20 cellular contexts compared by ENCODE assay signal in genomic region chr11:45757672-45758071, GRCh38. TPM values are rescaled to one million over a fixed set of nuclear protein-coding genes. Genes with fewer than 3 reads are reported as not detected.
DNase-seq lines count a peak whose midpoint lies in the region; ATAC-seq, FAIRE-seq and TF ChIP-seq lines count a peak whose summit lies in the region.
"Had no signal": no experiment of that assay in that cellular context is flagged by ENCODE, and none has a peak within 500 bp of the region (broad histone marks: within the 10 kb centered on the region; RNA-seq: fewer than 3 reads in every experiment).

No MANE protein-coding gene starts in this region.

- TF ChIP-seq RAD21 in H1 (IDR thresholded peaks at IDR 0.05 in 1 of 2, conservative IDR thresholded peaks at IDR 0.05 in 1 of 2; ENCODE audit: low read depth in 2 of 2, low read length in 2 of 2) = no peak

- H4K8ac ChIP-seq in H1 (ENCODE audit: extremely low read depth, insufficient read depth, low read length) = no peak overlapping the region

- no peak overlapping the region for H3K4ac ChIP-seq in H1 (replicated peaks; ENCODE audit: insufficient read length, low read depth, low read length)

- DNase-seq in GM12891 (ENCODE audit: insufficient read length, low spot score) = no peak
- no peak for DNase-seq in H1 (ENCODE audit: low read depth in 1 of 2, low spot score in 2 of 2)
- DNase-seq in stimulated activated effector memory CD8-positive, alpha-beta T cell treated with anti-CD3 and anti-CD28 coated beads, Interleukin-12 subunit alpha, Interleukin-12 subunit beta, amount 100 ng/mL, for 72 hours (ENCODE audit: low spot score in 2 of 2) = no peak
- DNase-seq in aorta = no peak
- DNase-seq in left ventricle myocardium superior = no peak
- DNase-seq in frontal cortex (ENCODE audit: low spot score in 2 of 2) = no peak
- DNase-seq in DMS114 treated with DMSO at 0.1 percent for 48 hours (lab: John Stamatoyannopoulos, UW; ENCODE audit: unreplicated experiment) = no peak
- DNase-seq: CD4-positive, alpha-beta memory T cell; DMS79 treated with DMSO at 0.1 percent for 48 hours; GF-D8; KBM-7 had no signal

- H3K4me1 ChIP-seq in H1 (replicated peaks in 1 of 4; ENCODE audit: control insufficient read depth in 3 of 4, insufficient read depth in 4 of 4, low read length in 3 of 4) = peaks cover 0 to 6% (median under 1%) of the 10 kb centered on the region in 4 experiments; a peak in 5 of 7 replicates
- H3K4me1 ChIP-seq in aorta (ENCODE audit: control insufficient read depth in 1 of 2, insufficient read depth in 2 of 2, low read length in 2 of 2) = peaks cover 0 to 2% of the 10 kb centered on the region in 2 donors
- H3K4me1 ChIP-seq: A549, BLaER1 had no signal

- H2BK15ac ChIP-seq in H1 (ENCODE audit: low read length) = peak overlapping the region; percentile 31; the same call in 1 of the 2 replicates

- H3K14ac ChIP-seq in H1 (ENCODE audit: insufficient read length) = no peak overlapping the region

- FAIRE-seq in GM12891 (lab: Jason Lieb, UNC) (no peak), H1 (lab: Jason Lieb, UNC) (no peak), frontal cortex (lab: Jason Lieb, UNC) (no peak)
- FAIRE-seq: A549, GM19239, H54, HepG2 had no signal

- intact Hi-C loops in aorta (cut with DNase I) (loop anchor here in 1 of 2 donors (5.0 to 10.0 kb wide), 2 partner anchors 93 to 165 kb away; partner anchors contain the start of gene CHST1), left ventricle myocardium superior (cut with micrococcal nuclease) (no loop called here)

- TF ChIP-seq EP300 in H1 (IDR thresholded peaks at IDR 0.05; ENCODE audit: borderline replicate concordance in 1 of 2, low read depth in 2 of 2, low read length in 2 of 2) = no peak

- no peak for ATAC-seq in stimulated activated effector memory CD8-positive, alpha-beta T cell treated with anti-CD3 and anti-CD28 coated beads, Interleukin-12 subunit alpha, Interleukin-12 subunit beta, amount 100 ng/mL, for 72 hours
- peak; percentile 61 for ATAC-seq in aorta (ENCODE audit: low FRiP score)
- ATAC-seq in left ventricle myocardium superior = no peak
- ATAC-seq: A549, HCT116, HepG2 had no signal

- H3K27ac Mint-ChIP-seq in stimulated activated effector memory CD8-positive, alpha-beta T cell treated with anti-CD3 and anti-CD28 coated beads, Interleukin-12 subunit alpha, Interleukin-12 subunit beta, amount 100 ng/mL, for 72 hours = peak overlapping the region; percentile 64
- H3K27ac Mint-ChIP-seq: CD4-positive, alpha-beta memory T cell; IgD-negative memory B cell had no signal

- TF ChIP-seq CTCF in H1 (IDR thresholded peaks at IDR 0.05; ENCODE audit: control extremely low read depth in 1 of 3, insufficient read depth in 1 of 3, low read depth in 1 of 3, low read length in 3 of 3) = no peak

- no peaks in the 10 kb centered on the region for H3K79me2 ChIP-seq in H1 (ENCODE audit: control insufficient read depth in 1 of 2, insufficient read depth in 2 of 2, low read length in 2 of 2)

- POLR2A ChIA-PET in H1 (lab: Charles Lee; ENCODE audit: partially characterized antibody) = interaction anchor here (0.8 kb wide), 1 partner anchor 14 kb away, joined by 4 read pairs; no protein-coding TSS in a partner anchor

- H3K79me1 ChIP-seq in H1 (ENCODE audit: low read depth, low read length) = no peaks in the 10 kb centered on the region

- CTCF ChIA-PET in H1 (lab: Charles Lee; ENCODE audit: partially characterized antibody) = interaction anchor here (1.2 to 7.7 kb wide), 3 partner anchors 10 to 386 kb away, joined by 3 to 85 read pairs (median 4); no protein-coding TSS in a partner anchor

- 0 out of 2 replicates have a peak overlapping the region, but pooled peaks have one; percentile 10 for H2BK5ac ChIP-seq in H1 (ENCODE audit: low read depth, low read length)

- H3K23ac ChIP-seq in H1 (ENCODE audit: insufficient read length) = no peak overlapping the region

- H3K27me3 ChIP-seq in H1 (replicated peaks in 1 of 4; ENCODE audit: control insufficient read depth in 3 of 4, extremely low read depth in 1 of 4, insufficient read depth in 3 of 4, low read length in 3 of 4) (no peaks in the 10 kb centered on the region; a peak in 1 of 7 replicates), aorta (ENCODE audit: control insufficient read depth in 1 of 2, insufficient read depth in 2 of 2, low read length in 1 of 2) (no peaks in the 10 kb centered on the region)
- H3K27me3 ChIP-seq: BLaER1 had no signal

- no peak overlapping the region for H3K4me2 ChIP-seq in H1 (ENCODE audit: insufficient read depth in 1 of 2, low read depth in 2 of 2, low read length in 2 of 2)
- H3K4me2 ChIP-seq: A549, BLaER1 had no signal

- WGBS in H1 (ENCODE audit: extremely low coverage in 1 of 2, insufficient coverage in 1 of 2, insufficient read length in 1 of 2, insufficient replicate concordance in 2 of 2, low coverage in 1 of 2, low lambda C conversion rate in 2 of 2, missing lambda C conversion rate in 1 of 2), 2 experiments = 71% methylated on average over 7 of the region's 7 CpGs; no CpG with 5 or more reads in 1 of the 2 experiments
- WGBS in aorta, 2 donors = 43 to 50% methylated on average over 7 of the region's 7 CpGs

- H3K36me3 Mint-ChIP-seq in stimulated activated effector memory CD8-positive, alpha-beta T cell treated with anti-CD3 and anti-CD28 coated beads, Interleukin-12 subunit alpha, Interleukin-12 subunit beta, amount 100 ng/mL, for 72 hours = no peaks in the 10 kb centered on the region
- H3K36me3 Mint-ChIP-seq: CD14-positive monocyte; CD4-positive, alpha-beta memory T cell had no signal

- no peak overlapping the region for H3K9ac ChIP-seq in H1 (replicated peaks in 1 of 4; ENCODE audit: extremely low read depth in 1 of 4, low read depth in 3 of 4, low read length in 3 of 4)
- H3K9ac ChIP-seq: BLaER1 had no signal

- no peak overlapping the region for H4K91ac ChIP-seq in H1 (replicated peaks; ENCODE audit: insufficient read length, low read length)

- H3K23me2 ChIP-seq in H1 (ENCODE audit: low read depth, low read length) = no peaks in the 10 kb centered on the region

- no peaks in the 10 kb centered on the region for H3K9me3 ChIP-seq in H1 (ENCODE audit: insufficient read depth in 2 of 2, low read depth in 1 of 2, low read length in 1 of 2)
- no peaks in the 10 kb centered on the region for H3K9me3 ChIP-seq in aorta (ENCODE audit: control insufficient read depth, low read length)
- H3K9me3 ChIP-seq: A549, BLaER1 had no signal

- no peaks in the 10 kb centered on the region for H3K4me1 Mint-ChIP-seq in stimulated activated effector memory CD8-positive, alpha-beta T cell treated with anti-CD3 and anti-CD28 coated beads, Interleukin-12 subunit alpha, Interleukin-12 subunit beta, amount 100 ng/mL, for 72 hours
- H3K4me1 Mint-ChIP-seq: CD4-positive, alpha-beta memory T cell had no signal

- H3K56ac ChIP-seq in H1 (replicated peaks; ENCODE audit: insufficient read length, low read depth, low read length) = no peak overlapping the region

- H2BK120ac ChIP-seq in H1 (replicated peaks; ENCODE audit: low read depth, low read length) = no peak overlapping the region

- H3K27ac ChIP-seq in H1 (ENCODE audit: low read depth, low read length) (no peak overlapping the region), aorta (ENCODE audit: low read depth in 1 of 2, low read length in 2 of 2) (peak overlapping the region; percentile 0 to 11)
- H3K27ac ChIP-seq: 22Rv1, A549, BLaER1 had no signal

- no peak overlapping the region for H2BK12ac ChIP-seq in H1 (ENCODE audit: low read depth, low read length)

- H3K4me3 ChIP-seq in H1 (ENCODE audit: extremely low read depth in 1 of 4, insufficient read depth in 2 of 4, low read depth in 3 of 4, low read length in 4 of 4) (no peak overlapping the region), aorta (ENCODE audit: low read length in 2 of 2) (no peak overlapping the region)
- H3K4me3 ChIP-seq: A549, BLaER1 had no signal

- H3K9me3 Mint-ChIP-seq in stimulated activated effector memory CD8-positive, alpha-beta T cell treated with anti-CD3 and anti-CD28 coated beads, Interleukin-12 subunit alpha, Interleukin-12 subunit beta, amount 100 ng/mL, for 72 hours = no peaks in the 10 kb centered on the region
- H3K9me3 Mint-ChIP-seq: CD4-positive, alpha-beta memory T cell; IgD-negative memory B cell had no signal

- no peak overlapping the region for H2BK20ac ChIP-seq in H1 (ENCODE audit: low read length)

- H4K5ac ChIP-seq in H1 (ENCODE audit: insufficient read length, low read depth, low read length) = no peak overlapping the region

- H3K36me3 ChIP-seq in H1 (ENCODE audit: control insufficient read depth in 2 of 4, insufficient read depth in 4 of 4, low read length in 3 of 4) = no peaks in the 10 kb centered on the region
- no peaks in the 10 kb centered on the region for H3K36me3 ChIP-seq in aorta (ENCODE audit: control insufficient read depth in 1 of 2, insufficient read depth in 2 of 2, low read length in 1 of 2)
- H3K36me3 ChIP-seq: BLaER1 had no signal

- TF ChIP-seq POLR2A in GM12891 (IDR thresholded peaks at IDR 0.05; ENCODE audit: low read depth, low read length) (no peak), H1 (IDR thresholded peaks at IDR 0.05; ENCODE audit: control extremely low read depth in 1 of 2, low read depth in 2 of 2, low read length in 2 of 2) (no peak)

- H3K4me3 Mint-ChIP-seq in stimulated activated effector memory CD8-positive, alpha-beta T cell treated with anti-CD3 and anti-CD28 coated beads, Interleukin-12 subunit alpha, Interleukin-12 subunit beta, amount 100 ng/mL, for 72 hours = no peak overlapping the region
- H3K4me3 Mint-ChIP-seq: CD4-positive, alpha-beta memory T cell had no signal

- H4K20me1 ChIP-seq in H1 (replicated peaks in 1 of 2; ENCODE audit: control insufficient read depth in 1 of 2, insufficient read depth in 2 of 2, low read length in 2 of 2) = no peaks in the 10 kb centered on the region
- H4K20me1 ChIP-seq: BLaER1 had no signal

- 0 out of 2 replicates have a peak overlapping the region, but pooled peaks have one; percentile 2 for H2AFZ ChIP-seq in H1 (ENCODE audit: low read length)

- H2AK5ac ChIP-seq in H1 (ENCODE audit: low read depth, low read length) = peak overlapping the region; percentile 13; the same call in 1 of the 2 replicates

- no peak overlapping the region for H3K18ac ChIP-seq in H1 (ENCODE audit: extremely low read depth, low read length)

TF ChIP-seq in GM12891, 5 proteins besides CTCF, POLR2A, EP300 and RAD21 (continues in another document):
- TF ChIP-seq TAF1 (IDR thresholded peaks at IDR 0.05; ENCODE audit: low read depth, low read length) = no peak

RNA-seq across cellular contexts. Expression of gene SLC35C1, which starts 47.3 kb away (rescaled TPM):
- polyA plus RNA-seq in GM12891 (2012; ENCODE audit: low read depth, missing spikeins) = 4.0 TPM
- total RNA-seq in H1 (2021; fragmentation: NEBNext Ultra II Directional; extraction: Animal tissue kit (Norgen Biotek cat#: 25700)) = 10.6 and 11.2 TPM in 2 replicates
- polyA plus RNA-seq in H1 (2011; rRNA removed) = 4.6 and 9.5 TPM in 2 replicates
- polyA plus RNA-seq in H1 (2011; cell fraction: cytosol; rRNA removed) = 3.9 TPM
- 7.5 TPM for polyA plus RNA-seq in H1 (2011; cell fraction: nucleus; rRNA removed)
- polyA plus RNA-seq in H1 (2012, experiment 1 of 2) = 7.6 to 13.4 TPM (median 11.0 TPM) in 4 replicates
- polyA plus RNA-seq in H1 (2012, experiment 2 of 2) = 12.3 TPM
- 9.2 TPM for polyA plus RNA-seq in H1 (2013, experiment 1 of 2)
- polyA plus RNA-seq in H1 (2013, experiment 2 of 2) = 10.8 TPM
- polyA minus RNA-seq in H1 (2011; rRNA and poly(A)+ RNA removed) = 4.5 and 5.6 TPM in 2 replicates
- polyA minus RNA-seq in H1 (2011; cell fraction: cytosol; rRNA and poly(A)+ RNA removed) = 14.2 TPM
- 10.0 TPM for polyA minus RNA-seq in H1 (2011; cell fraction: nucleus; rRNA and poly(A)+ RNA removed)
- total RNA-seq in aorta = 10 to 100 TPM; 11.5 to 11.8 TPM
- 1 to 10 TPM; 6.5 to 9.4 TPM for polyA plus RNA-seq in aorta
- 5.1 TPM for total RNA-seq in left ventricle myocardium superior
- 3.7 TPM for total RNA-seq in frontal cortex
